26 cellular contexts compared by ENCODE assay signal in the genomic region with DNA sequence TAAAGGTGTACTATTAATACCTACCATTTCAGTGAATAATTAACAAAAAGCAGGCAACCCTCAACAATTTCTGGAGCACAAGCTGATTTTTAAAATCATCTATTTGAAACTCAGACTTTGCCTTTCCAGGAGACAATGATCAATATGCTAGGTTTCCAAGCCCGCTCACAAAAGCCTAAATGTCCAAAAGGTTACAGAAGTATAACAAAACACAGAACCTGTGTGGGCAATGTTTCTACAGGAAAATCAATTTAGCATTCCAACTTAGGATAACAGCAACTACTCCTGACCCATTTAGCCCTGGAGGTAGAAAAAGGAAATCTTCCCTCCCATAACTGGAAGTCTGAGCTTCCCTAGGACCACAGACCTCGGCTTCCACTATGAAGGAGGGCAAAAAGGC.
"Had no signal": no experiment of that assay in that cellular context is flagged by ENCODE, and none has a peak within 500 bp of the region (broad histone marks: within the 10 kb centered on the region; RNA-seq: fewer than 3 reads in every experiment).

No MANE protein-coding gene starts in this region.

- DNase-seq: activated CD4-positive, alpha-beta T cell treated with anti-CD3 and anti-CD28 coated beads, Interleukin-2, amount 50 U/mL, for 1 hour; activated CD8-positive, alpha-beta memory T cell treated with anti-CD3 and anti-CD28 coated beads, Interleukin-2, amount 10 ng/mL, durations not matched to agents 7 days and 5 days; activated CD8-positive, alpha-beta T cell treated with anti-CD3 and anti-CD28 coated beads, Interleukin-2, amount 10 ng/mL, durations not matched to agents 7 days and 5 days; activated naive CD4-positive, alpha-beta T cell treated with Interleukin-2 at 50 U/mL for 16 hours; activated naive CD8-positive, alpha-beta T cell treated with anti-CD3 and anti-CD28 coated beads for 36 hours; activated T-cell treated with anti-CD3 and anti-CD28 coated beads, Interleukin-2, amount 50 U/mL, for 48 hours; adrenal gland; aorta; body of pancreas; dermis blood vessel endothelial cell; effector CD4-positive, alpha-beta T cell; esophagus squamous epithelium; foreskin melanocyte; heart right ventricle; left ventricle myocardium inferior; nephron progenitor cell; ovary; psoas muscle; stimulated activated CD4-positive, alpha-beta T cell treated with anti-CD3 and anti-CD28 coated beads, Interleukin-2, amount 100 ng/mL, for 24 hours; stimulated activated naive B cell treated with anti-CD40 and anti-IgM and Interleukin-4, amounts not matched to agents 10 μg/mL and 1 μg/mL and 100 μg/mL, for 72 hours; stomach; T-helper 9 cell; tibial artery; WERI-Rb-1 had no signal

- H3K27ac Mint-ChIP-seq: activated CD8-positive, alpha-beta memory T cell treated with anti-CD3 and anti-CD28 coated beads, Interleukin-2, amount 10 ng/mL, durations not matched to agents 7 days and 5 days; activated CD8-positive, alpha-beta T cell treated with anti-CD3 and anti-CD28 coated beads, Interleukin-2, amount 10 ng/mL, durations not matched to agents 7 days and 5 days; activated naive CD8-positive, alpha-beta T cell treated with anti-CD3 and anti-CD28 coated beads for 36 hours; nephron progenitor cell; stimulated activated naive B cell treated with anti-CD40 and anti-IgM and Interleukin-4, amounts not matched to agents 10 μg/mL and 1 μg/mL and 100 μg/mL, for 72 hours had no signal

- H3K27ac ChIP-seq: adrenal gland, epithelial cell of prostate, esophagus squamous epithelium, heart right ventricle, left ventricle myocardium inferior, ovary, psoas muscle, stomach, tibial artery, WERI-Rb-1 had no signal

- H3K4me2 ChIP-seq: smooth muscle cell had no signal

- H3K4me3 Mint-ChIP-seq: activated CD8-positive, alpha-beta memory T cell treated with anti-CD3 and anti-CD28 coated beads, Interleukin-2, amount 10 ng/mL, durations not matched to agents 7 days and 5 days; activated CD8-positive, alpha-beta T cell treated with anti-CD3 and anti-CD28 coated beads, Interleukin-2, amount 10 ng/mL, durations not matched to agents 7 days and 5 days; activated naive CD8-positive, alpha-beta T cell treated with anti-CD3 and anti-CD28 coated beads for 36 hours; nephron progenitor cell; stimulated activated naive B cell treated with anti-CD40 and anti-IgM and Interleukin-4, amounts not matched to agents 10 μg/mL and 1 μg/mL and 100 μg/mL, for 72 hours had no signal

- H3K27me3 ChIP-seq: adrenal gland, body of pancreas, esophagus squamous epithelium, heart right ventricle, ovary, stomach, tibial artery had no signal

- H3K4me3 ChIP-seq: adrenal gland, body of pancreas, esophagus squamous epithelium, heart right ventricle, left ventricle myocardium inferior, ovary, psoas muscle, smooth muscle cell, stomach, tibial artery had no signal

- H3K27me3 Mint-ChIP-seq: activated CD8-positive, alpha-beta memory T cell treated with anti-CD3 and anti-CD28 coated beads, Interleukin-2, amount 10 ng/mL, durations not matched to agents 7 days and 5 days; activated naive CD8-positive, alpha-beta T cell treated with anti-CD3 and anti-CD28 coated beads for 36 hours; stimulated activated naive B cell treated with anti-CD40 and anti-IgM and Interleukin-4, amounts not matched to agents 10 μg/mL and 1 μg/mL and 100 μg/mL, for 72 hours had no signal

- H3K9me3 Mint-ChIP-seq: activated naive CD8-positive, alpha-beta T cell treated with anti-CD3 and anti-CD28 coated beads for 36 hours; stimulated activated naive B cell treated with anti-CD40 and anti-IgM and Interleukin-4, amounts not matched to agents 10 μg/mL and 1 μg/mL and 100 μg/mL, for 72 hours had no signal

- H3K36me3 ChIP-seq: adrenal gland, esophagus squamous epithelium, heart right ventricle, left ventricle myocardium inferior, ovary, stomach, tibial artery, WERI-Rb-1 had no signal

- H3K9me3 ChIP-seq: adrenal gland, esophagus squamous epithelium, heart right ventricle, left ventricle myocardium inferior, ovary, psoas muscle, stomach, tibial artery had no signal
